Comparison of ENCODE assay signal across 20 cellular contexts in genomic region chr14:90773705-90774104, GRCh38.
"Had no signal": no experiment of that assay in that cellular context is flagged by ENCODE, and none has a peak within 500 bp of the region (broad histone marks: within the 10 kb centered on the region; RNA-seq: fewer than 3 reads in every experiment).

No MANE protein-coding gene starts in this region.

- DNase-seq: activated CD4-positive, alpha-beta T cell treated with anti-CD3 and anti-CD28 coated beads, Interleukin-2, amount 10 ng/mL, durations not matched to agents 7 days and 5 days; activated CD4-positive, CD25-positive, alpha-beta regulatory T cell treated with anti-CD3 and anti-CD28 coated beads, Interleukin-2, amount 50 U/mL, for 72 hours; activated CD8-positive, alpha-beta memory T cell treated with anti-CD3 and anti-CD28 coated beads, Interleukin-2, amount 10 ng/mL, durations not matched to agents 7 days and 5 days; activated CD8-positive, alpha-beta T cell treated with anti-CD3 and anti-CD28 coated beads for 36 hours; activated gamma-delta T cell; activated naive CD4-positive, alpha-beta T cell treated with anti-CD3 and anti-CD28 coated beads, Interleukin-2, amount 50 U/mL, for 16 hours; activated naive CD8-positive, alpha-beta T cell treated with anti-CD3 and anti-CD28 coated beads, Interleukin-2, amount 50 U/mL, for 24 hours; activated T-cell treated with anti-CD3 and anti-CD28 coated beads for 4 hours; anterior cingulate cortex; body of pancreas; cortex of kidney; heart right ventricle; naive thymus-derived CD8-positive, alpha-beta T cell; spleen; stimulated activated CD4-positive, alpha-beta T cell treated with anti-CD3 and anti-CD28 coated beads, Interleukin-4, amount 100 ng/mL, for 1 hour; stimulated activated naive CD4-positive, alpha-beta T cell treated with Interleukin-2 at 50 U/mL for 16 hours; SW 1271; T-helper 17 cell; tibial artery had no signal

- H3K27ac ChIP-seq: body of pancreas, prostate gland, spleen, tibial artery had no signal

- H3K27me3 ChIP-seq: body of pancreas, heart right ventricle, spleen, tibial artery had no signal

- H3K4me1 ChIP-seq: body of pancreas, heart right ventricle, prostate gland, tibial artery had no signal

- H3K9me3 ChIP-seq: body of pancreas, prostate gland, tibial artery had no signal

- ATAC-seq: activated CD8-positive, alpha-beta memory T cell treated with anti-CD3 and anti-CD28 coated beads, Interleukin-2, amount 10 ng/mL, durations not matched to agents 7 days and 5 days; activated CD8-positive, alpha-beta T cell treated with anti-CD3 and anti-CD28 coated beads for 36 hours; activated naive CD8-positive, alpha-beta T cell treated with anti-CD3 and anti-CD28 coated beads, Interleukin-2, amount 50 U/mL, for 24 hours; body of pancreas; naive thymus-derived CD8-positive, alpha-beta T cell; T-helper 17 cell had no signal

- H3K4me3 ChIP-seq: body of pancreas, heart right ventricle, prostate gland, spleen, tibial artery had no signal
